In genomic region chr1:113109908-113110554, GRCh38 we compare ENCODE assay signal across 13 cellular contexts. TPM values are rescaled to one million over a fixed set of nuclear protein-coding genes. Genes with fewer than 3 reads are reported as not detected.
DNase-seq lines count a peak whose midpoint lies in the region; ATAC-seq, FAIRE-seq and TF ChIP-seq lines count a peak whose summit lies in the region.
"Had no signal": no experiment of that assay in that cellular context is flagged by ENCODE, and none has a peak within 500 bp of the region (broad histone marks: within the 10 kb centered on the region; RNA-seq: fewer than 3 reads in every experiment).

No MANE protein-coding gene starts in this region.

- peak overlapping the region; percentile 88 for H3K27ac ChIP-seq in subcutaneous abdominal adipose tissue (ENCODE audit: low read depth, low read length)
- H3K27ac ChIP-seq: KMS-11, skin epidermis, thoracic aorta had no signal

- H3K4me1 ChIP-seq in subcutaneous abdominal adipose tissue (ENCODE audit: control insufficient read depth in 5 of 5, insufficient read depth in 5 of 5, low read length in 5 of 5), result peaks cover 0 to 4% (median 0%) of the 10 kb centered on the region in 5 donors
- H3K4me1 ChIP-seq: HAP-1 had no signal

- no peaks in the 10 kb centered on the region for H3K27me3 Mint-ChIP-seq in naive thymus-derived CD8-positive, alpha-beta T cell
- H3K27me3 Mint-ChIP-seq in activated CD8-positive, alpha-beta T cell treated with anti-CD3 and anti-CD28 coated beads, Interleukin-2, amount 10 ng/mL, durations not matched to agents 7 days and 5 days (ENCODE audit: low read depth), result no peaks in the 10 kb centered on the region

- DNase-seq in HT1080 (ENCODE audit: low read depth) (peak; percentile 84), bronchial epithelial cell (ENCODE audit: low read depth) (peak; percentile 49), kidney tubule cell (ENCODE audit: low spot score) (peak; percentile 7), COR-L47 (lab: John Stamatoyannopoulos, UW) (no peak), NCI-H187 (lab: John Stamatoyannopoulos, UW) (no peak)
- DNase-seq in naive thymus-derived CD8-positive, alpha-beta T cell, result no peak
- DNase-seq in activated CD8-positive, alpha-beta T cell treated with anti-CD3 and anti-CD28 coated beads, Interleukin-2, amount 10 ng/mL, durations not matched to agents 7 days and 5 days, result no peak
- DNase-seq: SHP77 treated with DMSO at 0.1 percent for 48 hours had no signal

- no peak for FAIRE-seq in bronchial epithelial cell (lab: Jason Lieb, UNC)

- CTCF ChIA-PET in activated CD8-positive, alpha-beta T cell treated with anti-CD3 and anti-CD28 coated beads, Interleukin-2, amount 10 ng/mL, durations not matched to agents 7 days and 5 days (lab: Charles Lee), result no interaction called here

- no peaks in the 10 kb centered on the region for H3K9me3 ChIP-seq in subcutaneous abdominal adipose tissue (ENCODE audit: control insufficient read depth in 5 of 5, low read length in 5 of 5)
- H3K9me3 ChIP-seq: HAP-1, thoracic aorta had no signal

- H3K4me3 Mint-ChIP-seq in naive thymus-derived CD8-positive, alpha-beta T cell, result no peak overlapping the region
- no peak overlapping the region for H3K4me3 Mint-ChIP-seq in activated CD8-positive, alpha-beta T cell treated with anti-CD3 and anti-CD28 coated beads, Interleukin-2, amount 10 ng/mL, durations not matched to agents 7 days and 5 days

- no peak overlapping the region for H3K9ac ChIP-seq in subcutaneous abdominal adipose tissue (ENCODE audit: low read length in 5 of 5)
- H3K9ac ChIP-seq: KMS-11 had no signal

- H3K9me3 Mint-ChIP-seq in naive thymus-derived CD8-positive, alpha-beta T cell, result no peaks in the 10 kb centered on the region
- H3K9me3 Mint-ChIP-seq in activated CD8-positive, alpha-beta T cell treated with anti-CD3 and anti-CD28 coated beads, Interleukin-2, amount 10 ng/mL, durations not matched to agents 7 days and 5 days (ENCODE audit: insufficient read depth), result no peaks in the 10 kb centered on the region

- H3K4me1 Mint-ChIP-seq in naive thymus-derived CD8-positive, alpha-beta T cell, result peaks cover 0 to 2% (median under 1%) of the 10 kb centered on the region in 4 donors
- no peaks in the 10 kb centered on the region for H3K4me1 Mint-ChIP-seq in activated CD8-positive, alpha-beta T cell treated with anti-CD3 and anti-CD28 coated beads, Interleukin-2, amount 10 ng/mL, durations not matched to agents 7 days and 5 days (ENCODE audit: low read depth)

- H3K27me3 ChIP-seq in bronchial epithelial cell (ENCODE audit: control insufficient read depth, insufficient read depth, low read length) (no peaks in the 10 kb centered on the region), subcutaneous abdominal adipose tissue (ENCODE audit: control insufficient read depth in 5 of 5, insufficient read depth in 4 of 5, low read length in 5 of 5) (no peaks in the 10 kb centered on the region)

- ATAC-seq in naive thymus-derived CD8-positive, alpha-beta T cell, result no peak
- ATAC-seq in activated CD8-positive, alpha-beta T cell treated with anti-CD3 and anti-CD28 coated beads, Interleukin-2, amount 10 ng/mL, durations not matched to agents 7 days and 5 days, result no peak

- POLR2A ChIA-PET in naive thymus-derived CD8-positive, alpha-beta T cell (lab: Charles Lee), result no interaction called here
- POLR2A ChIA-PET in activated CD8-positive, alpha-beta T cell treated with anti-CD3 and anti-CD28 coated beads, Interleukin-2, amount 10 ng/mL, durations not matched to agents 7 days and 5 days (lab: Charles Lee), result no interaction called here

- no peak overlapping the region for H3K4me3 ChIP-seq in bronchial epithelial cell (ENCODE audit: low read depth, low read length)
- no peak overlapping the region for H3K4me3 ChIP-seq in subcutaneous abdominal adipose tissue (ENCODE audit: low read depth in 1 of 5, low read length in 5 of 5)
- H3K4me3 ChIP-seq: HAP-1, skin epidermis, thoracic aorta had no signal

- H3K27ac Mint-ChIP-seq in naive thymus-derived CD8-positive, alpha-beta T cell, result peak overlapping the region in 3 of 10 donors; percentile 4 to 24 (median 12)
- no peak overlapping the region for H3K27ac Mint-ChIP-seq in activated CD8-positive, alpha-beta T cell treated with anti-CD3 and anti-CD28 coated beads, Interleukin-2, amount 10 ng/mL, durations not matched to agents 7 days and 5 days

- peaks cover 6 to 95% (median 29%) of the 10 kb centered on the region in 3 donors for H3K36me3 Mint-ChIP-seq in naive thymus-derived CD8-positive, alpha-beta T cell
- H3K36me3 Mint-ChIP-seq in activated CD8-positive, alpha-beta T cell treated with anti-CD3 and anti-CD28 coated beads, Interleukin-2, amount 10 ng/mL, durations not matched to agents 7 days and 5 days (ENCODE audit: low read depth), result peaks cover 44% of the 10 kb centered on the region

- TF ChIP-seq CTCF in bronchial epithelial cell (IDR thresholded peaks at IDR 0.05; ENCODE audit: insufficient read depth, low read length, severe bottlenecking), result no peak

- peaks cover 22% of the 10 kb centered on the region for H3K36me3 ChIP-seq in bronchial epithelial cell (ENCODE audit: control insufficient read depth, insufficient read depth, low read length)
- H3K36me3 ChIP-seq in subcutaneous abdominal adipose tissue (ENCODE audit: control insufficient read depth in 5 of 5, insufficient read depth in 5 of 5, low read length in 5 of 5), result peaks cover 50 to 84% (median 65%) of the 10 kb centered on the region in 5 donors

RNA-seq across cellular contexts. Expression of gene LRIG2, which starts 37.0 kb away (rescaled TPM):
- total RNA-seq in HT1080 (2014; rRNA removed; shearing (Covaris generic)), result 5.8 and 5.9 TPM in 2 replicates
- polyA plus RNA-seq in HT1080 (2015; cell fraction: cytosol; rRNA removed), result 2.8 and 4.2 TPM in 2 replicates
- 17.2 and 18.1 TPM in 2 replicates for polyA plus RNA-seq in HT1080 (2015; cell fraction: nucleus; rRNA removed)
- total RNA-seq in bronchial epithelial cell, result 10.1 and 10.3 TPM in 2 replicates
- total RNA-seq in naive thymus-derived CD8-positive, alpha-beta T cell, result 10 to 100 TPM; 22.7 to 23.7 TPM
- 1 to 10 TPM; 2.4 to 8.1 (median 4.0) TPM for polyA plus RNA-seq in naive thymus-derived CD8-positive, alpha-beta T cell
- 10 to 100 TPM; 13.7 to 15.6 TPM for total RNA-seq in activated CD8-positive, alpha-beta T cell treated with anti-CD3 and anti-CD28 coated beads, Interleukin-2, amount 10 ng/mL, durations not matched to agents 7 days and 5 days

Comparison
In these comparisons a context has a peak if more than half of its experiments do, and no peak if none do; other contexts are left out.
1. DNase-seq: peak in HT1080 (single experiment), bronchial epithelial cell (single experiment) and kidney tubule cell (single experiment); none in COR-L47 (single experiment), naive thymus-derived CD8-positive, alpha-beta T cell (0 of 10), activated CD8-positive, alpha-beta T cell treated with anti-CD3 and anti-CD28 coated beads, Interleukin-2, amount 10 ng/mL, durations not matched to agents 7 days and 5 days (single experiment) and NCI-H187 (0 of 2).